Comparison of ENCODE assay signal across 8 cellular contexts in the genomic region with DNA sequence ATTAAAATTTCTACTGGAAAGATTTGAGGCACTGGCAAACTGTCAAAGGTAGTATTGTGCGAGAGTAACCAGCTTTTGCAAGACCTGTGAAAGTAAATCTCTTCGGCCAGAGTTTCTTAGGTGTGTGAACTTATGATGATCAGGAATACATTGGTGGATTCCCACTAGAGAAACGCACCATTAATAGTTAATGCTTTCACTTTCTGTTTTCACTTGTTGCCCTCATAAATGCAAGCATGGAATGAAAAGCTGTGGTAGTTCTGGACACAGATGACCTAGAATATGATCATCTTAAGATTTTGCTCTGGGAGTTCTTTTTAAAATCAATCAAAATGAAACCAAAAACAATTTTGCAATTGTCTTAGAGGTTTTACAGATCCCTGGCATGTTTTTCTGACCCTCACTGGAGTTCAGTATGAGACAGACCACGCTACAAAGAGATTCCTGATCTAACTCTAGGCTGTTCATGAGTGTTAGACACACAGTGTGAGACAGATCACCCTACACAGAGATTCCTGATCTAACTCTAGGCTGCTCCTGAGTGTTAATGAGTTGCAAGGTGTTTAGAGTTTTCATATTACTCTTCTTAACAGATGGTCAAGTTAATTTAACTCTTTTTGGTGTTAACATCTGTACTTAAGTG.
A peak's percentile ranks its signal among the peaks of the same experiment; 100 is the strongest.
DNase-seq lines count a peak whose midpoint lies in the region; FAIRE-seq and TF ChIP-seq lines count a peak whose summit lies in the region.

No MANE protein-coding gene starts in this region.

- peaks cover 0 to 30% (median 0%) of the 10 kb centered on the region in 3 donors for H3K36me3 ChIP-seq in tibial nerve

- H3K4me1 ChIP-seq in tibial nerve, result peaks cover 0 to 18% (median 0%) of the 10 kb centered on the region in 4 donors

- no peak overlapping the region for H3K4me3 Mint-ChIP-seq in progenitor cell of endocrine pancreas (ENCODE audit: low read depth)

- no peak for TF ChIP-seq POLR2A in tibial nerve (IDR thresholded peaks at IDR 0.05)

- DNase-seq in AG08396 (ENCODE audit: low spot score), result peak; percentile 17
- DNase-seq in GM19239 (ENCODE audit: insufficient read length, low spot score), result peak; percentile 9
- peak; percentile 9 for DNase-seq in HT-29 (ENCODE audit: low spot score)
- DNase-seq in fibroblast of villous mesenchyme (ENCODE audit: low read depth), result peak; percentile 68
- no peak for DNase-seq in tibial nerve (ENCODE audit: low spot score in 2 of 2)
- no peak for DNase-seq in NCI-H510A (lab: John Stamatoyannopoulos, UW)
- DNase-seq in activated naive CD4-positive, alpha-beta T cell treated with anti-CD3 and anti-CD28 coated beads, Interleukin-2, amount 50 U/mL, for 16 hours, result no peak
- no peak for DNase-seq in progenitor cell of endocrine pancreas (ENCODE audit: low spot score, unreplicated experiment)

- no peaks in the 10 kb centered on the region for H3K27me3 ChIP-seq in tibial nerve

- TF ChIP-seq EP300 in tibial nerve (IDR thresholded peaks at IDR 0.05), result no peak

- H3K4me3 ChIP-seq in fibroblast of villous mesenchyme (ENCODE audit: low read depth, low read length) (peak overlapping the region; percentile 32), tibial nerve (peak overlapping the region in 3 of 4 donors; percentile 10 to 24 (median 16))

- no peaks in the 10 kb centered on the region for H3K9me3 ChIP-seq in tibial nerve

- 8 to 15% methylated on average over 4 of the region's 4 CpGs for WGBS in tibial nerve, 2 donors

- peak overlapping the region in 1 of 4 donors; percentile 37 for H3K27ac ChIP-seq in tibial nerve

- H3K9me3 Mint-ChIP-seq in progenitor cell of endocrine pancreas (ENCODE audit: low read depth), result peaks cover 4% of the 10 kb centered on the region

- FAIRE-seq in GM19239 (lab: Jason Lieb, UNC), result peak; percentile 93

- TF ChIP-seq CTCF in fibroblast of villous mesenchyme (IDR thresholded peaks at IDR 0.05; ENCODE audit: insufficient read depth, low read depth, low read length) (no peak), tibial nerve (IDR thresholded peaks at IDR 0.05) (no peak), progenitor cell of endocrine pancreas (IDR thresholded peaks at IDR 0.05; ENCODE audit: unreplicated experiment) (no peak)

- peaks cover 18% of the 10 kb centered on the region for H3K36me3 Mint-ChIP-seq in progenitor cell of endocrine pancreas (ENCODE audit: insufficient read depth)

- no peaks in the 10 kb centered on the region for H3K27me3 Mint-ChIP-seq in progenitor cell of endocrine pancreas

- H3K4me1 Mint-ChIP-seq in progenitor cell of endocrine pancreas (ENCODE audit: low read depth), result no peaks in the 10 kb centered on the region

- H3K27ac Mint-ChIP-seq in progenitor cell of endocrine pancreas, result no peak overlapping the region

Comparison
In these comparisons a context has a peak if more than half of its experiments do, and no peak if none do; other contexts are left out.
1. DNase-seq: peak in AG08396 (single experiment), GM19239 (single experiment), HT-29 (single experiment) and fibroblast of villous mesenchyme (single experiment); none in tibial nerve (0 of 2), NCI-H510A (single experiment), activated naive CD4-positive, alpha-beta T cell treated with anti-CD3 and anti-CD28 coated beads, Interleukin-2, amount 50 U/mL, for 16 hours (single experiment) and progenitor cell of endocrine pancreas (single experiment).